ENCODE assay signal across 19 cellular contexts in genomic region chr2:235235977-235236767, GRCh38.
"Had no signal": no experiment of that assay in that cellular context is flagged by ENCODE, and none has a peak within 500 bp of the region (broad histone marks: within the 10 kb centered on the region; RNA-seq: fewer than 3 reads in every experiment).

No MANE protein-coding gene starts in this region.

- DNase-seq: activated CD4-positive, alpha-beta T cell treated with anti-CD3 and anti-CD28 coated beads, Interleukin-2, amount 10 ng/mL, durations not matched to agents 24 days and 14 days; activated CD4-positive, CD25-positive, alpha-beta regulatory T cell; activated CD8-positive, alpha-beta memory T cell treated with anti-CD3 and anti-CD28 coated beads, Interleukin-2, amount 50 U/mL, for 48 hours; activated naive CD4-positive, alpha-beta T cell treated with anti-CD3 and anti-CD28 coated beads, Interleukin-2, amount 10 ng/mL, durations not matched to agents 7 days and 5 days; amygdala; brain microvascular endothelial cell; effector CD4-positive, alpha-beta T cell; heart left ventricle; left colon; lower lobe of right lung; spleen; stimulated activated naive CD8-positive, alpha-beta T cell treated with anti-CD3 and anti-CD28 coated beads, Interleukin-15, amount 100 ng/mL, for 72 hours; testis; upper lobe of right lung had no signal

- H3K4me3 Mint-ChIP-seq: activated CD4-positive, alpha-beta T cell treated with anti-CD3 and anti-CD28 coated beads, Interleukin-2, amount 10 ng/mL, durations not matched to agents 24 days and 14 days; activated naive CD4-positive, alpha-beta T cell treated with anti-CD3 and anti-CD28 coated beads, Interleukin-2, amount 10 ng/mL, durations not matched to agents 7 days and 5 days; central memory CD8-positive, alpha-beta T cell; neural crest cell; stimulated activated naive CD8-positive, alpha-beta T cell treated with anti-CD3 and anti-CD28 coated beads, Interleukin-15, amount 100 ng/mL, for 72 hours; T-helper 2 cell treated with Interferon-gamma antibody and Interleukin-4, amounts not matched to agents 5 μg/mL and 100 μg/mL, for 36 hours had no signal

- H3K4me3 ChIP-seq: coronary artery, heart left ventricle, lower lobe of right lung, spleen, testis, upper lobe of right lung had no signal

- H3K36me3 ChIP-seq: brain microvascular endothelial cell, heart left ventricle, lower lobe of right lung, spleen, upper lobe of right lung had no signal

- ATAC-seq: heart left ventricle; left colon; lower lobe of right lung; sciatic nerve; stimulated activated naive CD8-positive, alpha-beta T cell treated with anti-CD3 and anti-CD28 coated beads, Interleukin-15, amount 100 ng/mL, for 72 hours; upper lobe of right lung had no signal

- H3K27ac ChIP-seq: brain microvascular endothelial cell, coronary artery, heart left ventricle, lower lobe of right lung, spleen, testis, upper lobe of right lung had no signal

- H3K9me3 ChIP-seq: heart left ventricle, lower lobe of right lung, spleen, testis, upper lobe of right lung had no signal

- H3K9me3 Mint-ChIP-seq: activated CD4-positive, alpha-beta T cell treated with anti-CD3 and anti-CD28 coated beads, Interleukin-2, amount 10 ng/mL, durations not matched to agents 24 days and 14 days; activated naive CD4-positive, alpha-beta T cell treated with anti-CD3 and anti-CD28 coated beads, Interleukin-2, amount 10 ng/mL, durations not matched to agents 7 days and 5 days; central memory CD8-positive, alpha-beta T cell; neural crest cell; stimulated activated naive CD8-positive, alpha-beta T cell treated with anti-CD3 and anti-CD28 coated beads, Interleukin-15, amount 100 ng/mL, for 72 hours; T-helper 2 cell treated with Interferon-gamma antibody and Interleukin-4, amounts not matched to agents 5 μg/mL and 100 μg/mL, for 36 hours had no signal

- H3K4me1 Mint-ChIP-seq: activated CD4-positive, alpha-beta T cell treated with anti-CD3 and anti-CD28 coated beads, Interleukin-2, amount 10 ng/mL, durations not matched to agents 24 days and 14 days; activated naive CD4-positive, alpha-beta T cell treated with anti-CD3 and anti-CD28 coated beads, Interleukin-2, amount 10 ng/mL, durations not matched to agents 7 days and 5 days; central memory CD8-positive, alpha-beta T cell; stimulated activated naive CD8-positive, alpha-beta T cell treated with anti-CD3 and anti-CD28 coated beads, Interleukin-15, amount 100 ng/mL, for 72 hours had no signal

- H3K4me1 ChIP-seq: lower lobe of right lung, testis had no signal

- H3K27me3 ChIP-seq: brain microvascular endothelial cell, testis, upper lobe of right lung had no signal

- H3K36me3 Mint-ChIP-seq: activated naive CD4-positive, alpha-beta T cell treated with anti-CD3 and anti-CD28 coated beads, Interleukin-2, amount 10 ng/mL, durations not matched to agents 7 days and 5 days had no signal

- H3K27ac Mint-ChIP-seq: activated CD4-positive, alpha-beta T cell treated with anti-CD3 and anti-CD28 coated beads, Interleukin-2, amount 10 ng/mL, durations not matched to agents 24 days and 14 days; activated naive CD4-positive, alpha-beta T cell treated with anti-CD3 and anti-CD28 coated beads, Interleukin-2, amount 10 ng/mL, durations not matched to agents 7 days and 5 days; stimulated activated naive CD8-positive, alpha-beta T cell treated with anti-CD3 and anti-CD28 coated beads, Interleukin-15, amount 100 ng/mL, for 72 hours; T-helper 2 cell treated with Interferon-gamma antibody and Interleukin-4, amounts not matched to agents 5 μg/mL and 100 μg/mL, for 36 hours had no signal

- H3K27me3 Mint-ChIP-seq: activated naive CD4-positive, alpha-beta T cell treated with anti-CD3 and anti-CD28 coated beads, Interleukin-2, amount 10 ng/mL, durations not matched to agents 7 days and 5 days had no signal
